In the genomic region with DNA sequence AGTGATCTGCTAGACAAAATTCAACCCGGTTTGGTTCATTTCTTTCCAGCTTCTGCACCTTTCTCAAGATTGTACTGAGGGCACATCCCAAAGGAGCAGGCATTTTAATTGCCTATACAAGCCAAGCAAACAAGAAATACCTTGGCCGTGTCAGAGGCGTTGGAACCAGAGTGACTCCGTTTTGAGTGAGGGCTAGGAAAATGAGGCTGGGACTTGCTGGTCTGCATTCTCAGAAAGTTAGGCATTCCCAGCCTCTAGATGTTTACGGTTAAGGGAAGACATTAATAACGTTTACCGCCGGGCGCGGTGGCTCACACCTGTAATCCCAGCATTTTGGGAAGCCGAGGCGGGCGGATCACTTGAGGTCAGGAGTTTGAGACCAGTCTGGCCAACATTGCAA, we compare ENCODE assay signal across 17 cellular contexts. TPM values are rescaled to one million over a fixed set of nuclear protein-coding genes. Genes with fewer than 3 reads are reported as not detected.
A peak's percentile ranks its signal among the peaks of the same experiment; 100 is the strongest.
DNase-seq lines count a peak whose midpoint lies in the region; ATAC-seq and TF ChIP-seq lines count a peak whose summit lies in the region.
"Had no signal": no experiment of that assay in that cellular context is flagged by ENCODE, and none has a peak within 500 bp of the region (broad histone marks: within the 10 kb centered on the region; RNA-seq: fewer than 3 reads in every experiment).

No MANE protein-coding gene starts in this region.

- H3K9ac ChIP-seq in mammary epithelial cell (ENCODE audit: insufficient read depth, low read length), result no peak overlapping the region
- H3K9ac ChIP-seq in SK-N-MC (ENCODE audit: insufficient read length), result peak overlapping the region; percentile 8
- H3K9ac ChIP-seq: KMS-11 had no signal

- TF ChIP-seq CTCF in mammary epithelial cell (conservative IDR thresholded peaks at IDR 0.05 in 1 of 2, IDR thresholded peaks at IDR 0.05 in 1 of 2; ENCODE audit: extremely low read depth in 1 of 2, insufficient read depth in 1 of 2, low read depth in 1 of 2, low read length in 2 of 2) (no peak), MCF 10A (IDR thresholded peaks at IDR 0.05; ENCODE audit: unreplicated experiment) (no peak), mesothelial cell of epicardium (IDR thresholded peaks at IDR 0.05; ENCODE audit: unreplicated experiment) (no peak), BE2C (IDR thresholded peaks at IDR 0.05; ENCODE audit: low read depth, low read length) (no peak), left lung (IDR thresholded peaks at IDR 0.05) (no peak)

- H3K27ac ChIP-seq in mammary epithelial cell (ENCODE audit: insufficient read depth, low read depth, low read length) (no peak overlapping the region), SK-N-MC (peak overlapping the region; percentile 73), left lung (no peak overlapping the region)
- H3K27ac ChIP-seq: esophagus muscularis mucosa, KMS-11, testis had no signal

- H3K27ac Mint-ChIP-seq in MCF 10A (ENCODE audit: low read depth, unreplicated experiment), result no peak overlapping the region
- peak overlapping the region; percentile 28 for H3K27ac Mint-ChIP-seq in mesothelial cell of epicardium

- H4K20me1 ChIP-seq in mammary epithelial cell (ENCODE audit: insufficient read depth, low read length), result no peaks in the 10 kb centered on the region

- H3K4me1 Mint-ChIP-seq in MCF 10A (ENCODE audit: insufficient read depth, unreplicated experiment) (peaks cover 8% of the 10 kb centered on the region), mesothelial cell of epicardium (peaks cover 11% of the 10 kb centered on the region)

- H3K9me3 ChIP-seq in mammary epithelial cell (replicated peaks; ENCODE audit: insufficient read depth, low read length) (no peaks in the 10 kb centered on the region), SK-N-MC (ENCODE audit: low read depth, low read length) (no peaks in the 10 kb centered on the region), BE2C (no peaks in the 10 kb centered on the region), left lung (no peaks in the 10 kb centered on the region)
- H3K9me3 ChIP-seq: esophagus muscularis mucosa, testis had no signal

- no peak overlapping the region for H3K4me2 ChIP-seq in mammary epithelial cell (ENCODE audit: insufficient read depth, low read depth, low read length)

- no peak overlapping the region for H3K4me3 ChIP-seq in mammary epithelial cell (replicated peaks in 1 of 3; ENCODE audit: insufficient read depth in 1 of 3, low read depth in 2 of 3, low read length in 3 of 3)
- peak overlapping the region; percentile 38; the same call in 1 of the 2 replicates for H3K4me3 ChIP-seq in SK-N-MC
- H3K4me3 ChIP-seq in BE2C (ENCODE audit: low read depth, low read length), result no peak overlapping the region
- no peak overlapping the region for H3K4me3 ChIP-seq in left lung

- WGBS in mammary epithelial cell (ENCODE audit: low coverage, missing lambda C conversion rate), result 67% methylated on average over 12 of the region's 13 CpGs

- ATAC-seq in left lung, result no peak
- ATAC-seq: right cardiac atrium had no signal

- DNase-seq in mammary epithelial cell (no peak), MCF 10A (ENCODE audit: unreplicated experiment) (no peak), SK-N-MC (ENCODE audit: low read depth, low spot score) (no peak), mesothelial cell of epicardium (ENCODE audit: low spot score in 2 of 2, unreplicated experiment in 2 of 2) (no peak), BE2C (no peak), left lung (no peak), RPMI8226 (no peak)
- DNase-seq: activated CD4-positive, alpha-beta T cell treated with anti-CD3 and anti-CD28 coated beads for 48 hours; aorta; effector CD4-positive, alpha-beta T cell; NCI-H1092; NCI-H2081 treated with DMSO at 0.1 percent for 48 hours; NCI-H510A treated with DMSO at 0.1 percent for 48 hours; right cardiac atrium; testis had no signal

- H3K27me3 Mint-ChIP-seq in MCF 10A (ENCODE audit: insufficient read depth, unreplicated experiment) (peaks cover 19% of the 10 kb centered on the region), mesothelial cell of epicardium (ENCODE audit: low read depth) (peaks cover 11% of the 10 kb centered on the region)

- H3K4me1 ChIP-seq in mammary epithelial cell (ENCODE audit: insufficient read depth, low read length) (no peaks in the 10 kb centered on the region), BE2C (no peaks in the 10 kb centered on the region; the same call in 1 of the 2 replicates), left lung (peaks cover 7 to 10% of the 10 kb centered on the region in 2 donors)

- H3K27me3 ChIP-seq in mammary epithelial cell (ENCODE audit: insufficient read depth, low read length) (no peaks in the 10 kb centered on the region), BE2C (no peaks in the 10 kb centered on the region), left lung (peaks cover 0 to 5% of the 10 kb centered on the region in 2 donors)
- H3K27me3 ChIP-seq: esophagus muscularis mucosa, testis had no signal

- BruUV-seq in mammary epithelial cell (replicated peaks; lab: Mats Ljungman, UMichigan) (no TSS peak), MCF 10A (replicated peaks; lab: Mats Ljungman, UMichigan) (no TSS peak)

- peaks cover 12% of the 10 kb centered on the region for H3K79me2 ChIP-seq in mammary epithelial cell (ENCODE audit: insufficient read depth, low read length)

- H3K4me3 Mint-ChIP-seq in MCF 10A (ENCODE audit: unreplicated experiment) (no peak overlapping the region), mesothelial cell of epicardium (peak overlapping the region; percentile 52)

- H3K36me3 ChIP-seq in mammary epithelial cell (ENCODE audit: insufficient read depth, low read length) (peaks cover under 1% of the 10 kb centered on the region), SK-N-MC (ENCODE audit: insufficient read depth, low read length) (peaks cover 10% of the 10 kb centered on the region), BE2C (peaks cover 6% of the 10 kb centered on the region; the same call in 1 of the 2 replicates), left lung (peaks cover 0 to 17% of the 10 kb centered on the region in 2 donors)

- in situ Hi-C loops in mammary epithelial cell (cut with MboI; ENCODE audit: low sequenced_read_pairs in 2 of 2), result no loop called here

- peak overlapping the region; percentile 39 for H2AFZ ChIP-seq in mammary epithelial cell (ENCODE audit: low read depth, low read length)

- dilution Hi-C loops in mammary epithelial cell (cut with HindIII; ENCODE audit: low sequenced_read_pairs), result no loop called here

- POLR2A ChIA-PET in MCF 10A (lab: Yijun Ruan, JAX), result interaction anchor here (2.0 kb wide), 1 partner anchor 25 kb away, joined by 13 read pairs; a partner anchor contains a TSS

- H3K9me3 Mint-ChIP-seq in MCF 10A (ENCODE audit: unreplicated experiment), result no peaks in the 10 kb centered on the region
- no peaks in the 10 kb centered on the region for H3K9me3 Mint-ChIP-seq in mesothelial cell of epicardium

- CTCF ChIA-PET in mammary epithelial cell (lab: Charles Lee; ENCODE audit: low non-redundant PET), result no interaction called here
- CTCF ChIA-PET in MCF 10A (lab: Yijun Ruan, JAX), result interaction anchor here (0.6 kb wide), 1 partner anchor 242 kb away, joined by 4 read pairs; no protein-coding TSS in a partner anchor

- H3K36me3 Mint-ChIP-seq in MCF 10A (ENCODE audit: insufficient read depth, unreplicated experiment) (peaks cover 18% of the 10 kb centered on the region), mesothelial cell of epicardium (peaks cover 2% of the 10 kb centered on the region)

- intact Hi-C loops in mammary epithelial cell (cut with micrococcal nuclease) (no loop called here), MCF 10A (cut with micrococcal nuclease) (no loop called here), left lung (cut with DNase I) (no loop called here)

RNA-seq across cellular contexts. Expression of a gene that starts 1.5 kb away (rescaled TPM):
- 10 to 100 TPM in 1 of 2 donors, 1 to 10 TPM in 1; 5.8 to 15.1 TPM for total RNA-seq in mammary epithelial cell
- polyA plus RNA-seq in mammary epithelial cell, result 11.0 TPM
- polyA minus RNA-seq in mammary epithelial cell, result 3.0 TPM
- total RNA-seq in MCF 10A (2022), result 14.8 and 18.5 TPM in 2 replicates
- total RNA-seq in mesothelial cell of epicardium, result 12.0 to 13.0 TPM (median 12.0 TPM) in 3 replicates
- polyA plus RNA-seq in BE2C (2012; ENCODE audit: insufficient read depth, insufficient read length, low read depth), result 23.5 TPM
- 10 to 100 TPM; 12.4 to 13.0 TPM for total RNA-seq in left lung

RNA-seq across cellular contexts. Expression of a gene that starts 25.4 kb away (rescaled TPM):
- total RNA-seq in mammary epithelial cell (100 to 1,000 TPM in 1 of 2 donors, 10 to 100 TPM in 1; 72.7 to 183 TPM), MCF 10A (2022) (196 and 275 TPM in 2 replicates), mesothelial cell of epicardium (185 to 189 TPM (median 187 TPM) in 3 replicates), left lung (100 to 1,000 TPM in 1 of 2 donors, 10 to 100 TPM in 1; 83.3 to 139 TPM)
- polyA plus RNA-seq in mammary epithelial cell, result 225 TPM
- polyA minus RNA-seq in mammary epithelial cell, result 168 TPM
- polyA plus RNA-seq in BE2C (2012; ENCODE audit: insufficient read depth, insufficient read length, low read depth), result 228 TPM
